Comparison of ENCODE assay signal across 6 cellular contexts in genomic region chr10:58752665-58753064, GRCh38.
"Had no signal": no experiment of that assay in that cellular context is flagged by ENCODE, and none has a peak within 500 bp of the region (broad histone marks: within the 10 kb centered on the region; RNA-seq: fewer than 3 reads in every experiment).

No MANE protein-coding gene starts in this region.

- H3K4me3 ChIP-seq: GM23338, K562 had no signal

- H3K27ac Mint-ChIP-seq: GM23338 had no signal

- ATAC-seq: GM23338, K562 had no signal

- H3K27ac ChIP-seq: HL-60 had no signal

- H3K9me3 Mint-ChIP-seq: GM23338, H9 had no signal

- H3K4me3 Mint-ChIP-seq: GM23338, H9 had no signal

- DNase-seq: H9, HCEC 1CT, IMR-90 had no signal
